In genomic region chr2:143259368-143259958, GRCh38 we compare ENCODE assay signal across 8 cellular contexts.
DNase-seq lines count a peak whose midpoint lies in the region; ATAC-seq and FAIRE-seq lines count a peak whose summit lies in the region.

No MANE protein-coding gene starts in this region.

- no peaks in the 10 kb centered on the region for H3K36me3 ChIP-seq in trophoblast cell (ENCODE audit: control insufficient read depth in 1 of 2, insufficient read depth in 2 of 2, low read length in 2 of 2)

- H2BK12ac ChIP-seq in trophoblast cell (ENCODE audit: low read length), result no peak overlapping the region

- H3K9me3 ChIP-seq in trophoblast cell (ENCODE audit: insufficient read depth, low read depth, low read length), result no peaks in the 10 kb centered on the region

- H3K4me3 ChIP-seq in trophoblast cell (ENCODE audit: low read depth, low read length), result no peak overlapping the region

- no peaks in the 10 kb centered on the region for H3K79me2 ChIP-seq in trophoblast cell (ENCODE audit: control insufficient read depth, insufficient read depth, low read length, poor library complexity)

- no peak overlapping the region for H3K18ac ChIP-seq in trophoblast cell (ENCODE audit: low read length)

- no peak overlapping the region for H4K12ac ChIP-seq in trophoblast cell (ENCODE audit: low read depth, low read length)

- H2AFZ ChIP-seq in trophoblast cell (ENCODE audit: insufficient read depth, low read length, poor library complexity), result no peak overlapping the region

- H4K8ac ChIP-seq in trophoblast cell (ENCODE audit: low read depth, low read length), result no peak overlapping the region

- no peak overlapping the region for H2BK120ac ChIP-seq in trophoblast cell (ENCODE audit: insufficient read depth, low read length, poor library complexity)

- no peak overlapping the region for H2BK5ac ChIP-seq in trophoblast cell (ENCODE audit: low read depth, low read length, poor library complexity)

- no peak overlapping the region for H3K4ac ChIP-seq in trophoblast cell (ENCODE audit: low read depth, low read length)

- H3K4me1 ChIP-seq in trophoblast cell (ENCODE audit: control insufficient read depth in 1 of 2, insufficient read depth in 2 of 2, low read length in 2 of 2), result no peaks in the 10 kb centered on the region

- H3K79me1 ChIP-seq in trophoblast cell (ENCODE audit: low read length), result no peaks in the 10 kb centered on the region

- FAIRE-seq in frontal cortex (lab: Jason Lieb, UNC), result peak; percentile 84
- FAIRE-seq in urothelium cell line (lab: Jason Lieb, UNC), result no peak

- no CpG with 5 or more reads among the region's 5 CpGs for WGBS in trophoblast cell (ENCODE audit: extremely low coverage, insufficient coverage, insufficient read length)

- no peaks in the 10 kb centered on the region for H3K27me3 ChIP-seq in trophoblast cell (ENCODE audit: insufficient read depth, low read length)

- H2AK5ac ChIP-seq in trophoblast cell (ENCODE audit: low read length), result no peak overlapping the region

- no peak overlapping the region for H4K91ac ChIP-seq in trophoblast cell (ENCODE audit: low read depth, low read length)

- peak; percentile 53 for ATAC-seq in GM19467 (IDR thresholded peaks at IDR 0.05; ENCODE audit: unreplicated experiment)

- DNase-seq in COLO668 (lab: John Stamatoyannopoulos, UW; ENCODE audit: unreplicated experiment) (peak; percentile 53), Kasumi-1 (lab: John Stamatoyannopoulos, UW) (peak; percentile 86 to 94), SHP77 treated with DMSO at 0.1 percent for 48 hours (lab: John Stamatoyannopoulos, UW) (peak; percentile 32), frontal cortex (ENCODE audit: low spot score in 2 of 2) (peak; percentile 0 to 4), trophoblast cell (peak; percentile 57 to 87), urothelium cell line (ENCODE audit: low spot score) (peak; percentile 41)
- peak; percentile 3 to 42 (median 24) for DNase-seq in activated naive CD4-positive, alpha-beta T cell (lab: John Stamatoyannopoulos, UW)

- H3K27ac ChIP-seq in trophoblast cell (ENCODE audit: low read depth, low read length), result no peak overlapping the region

- H3K23ac ChIP-seq in trophoblast cell (ENCODE audit: low read length), result no peak overlapping the region

- no peak overlapping the region for H3K14ac ChIP-seq in trophoblast cell (ENCODE audit: low read length)

- no peak overlapping the region for H3K9ac ChIP-seq in trophoblast cell (ENCODE audit: low read length)

- no peak overlapping the region for H3K4me2 ChIP-seq in trophoblast cell (ENCODE audit: low read length)

Comparison
In these comparisons a context has a peak if more than half of its experiments do, and no peak if none do; other contexts are left out.
1. DNase-seq: peak in every context shown above with its lines; median percentile 90 in Kasumi-1; 72 in trophoblast cell; 53 in COLO668; 41 in urothelium cell line; 32 in SHP77 treated with DMSO at 0.1 percent for 48 hours; 24 in activated naive CD4-positive, alpha-beta T cell; 2 in frontal cortex.